In genomic region chr20:49185071-49185757, GRCh38 we compare ENCODE assay signal across 11 cellular contexts. TPM values are rescaled to one million over a fixed set of nuclear protein-coding genes. Genes with fewer than 3 reads are reported as not detected.
DNase-seq lines count a peak whose midpoint lies in the region; ATAC-seq and TF ChIP-seq lines count a peak whose summit lies in the region.
"Had no signal": no experiment of that assay in that cellular context is flagged by ENCODE, and none has a peak within 500 bp of the region (broad histone marks: within the 10 kb centered on the region; RNA-seq: fewer than 3 reads in every experiment).

No MANE protein-coding gene starts in this region.

- H3K9me3 Mint-ChIP-seq in activated naive CD8-positive, alpha-beta T cell (ENCODE audit: low read depth): no peaks in the 10 kb centered on the region
- no peaks in the 10 kb centered on the region for H3K9me3 Mint-ChIP-seq in mesothelial cell of epicardium
- H3K9me3 Mint-ChIP-seq: neural progenitor cell had no signal

- peak overlapping the region; percentile 62 for H3K27ac Mint-ChIP-seq in activated naive CD8-positive, alpha-beta T cell
- H3K27ac Mint-ChIP-seq in mesothelial cell of epicardium: peak overlapping the region; percentile 68
- H3K27ac Mint-ChIP-seq: neural progenitor cell had no signal

- H3K4me1 ChIP-seq in DND-41 (ENCODE audit: insufficient read depth, low read length) (peaks cover 51% of the 10 kb centered on the region), esophagus squamous epithelium (peaks cover 11 to 73% (median 19%) of the 10 kb centered on the region in 3 donors)

- H4K20me1 ChIP-seq in DND-41 (ENCODE audit: insufficient read depth, low read length): peaks cover 65% of the 10 kb centered on the region

- no peak overlapping the region for H3K27ac ChIP-seq in DND-41 (ENCODE audit: low read length)
- peak overlapping the region in 2 of 4 donors; percentile 95 for H3K27ac ChIP-seq in esophagus squamous epithelium
- H3K27ac ChIP-seq: neural progenitor cell had no signal

- H3K9me3 ChIP-seq in DND-41 (ENCODE audit: insufficient read depth, low read length, severe bottlenecking) (no peaks in the 10 kb centered on the region), esophagus squamous epithelium (no peaks in the 10 kb centered on the region)

- ATAC-seq in DND-41 (ENCODE audit: insufficient read depth, low read depth): no peak

- peak; percentile 51 for DNase-seq in ACHN
- no peak for DNase-seq in DND-41
- DNase-seq in mesothelial cell of epicardium (ENCODE audit: low spot score in 2 of 2, unreplicated experiment in 2 of 2): no peak
- DNase-seq in central memory CD4-positive, alpha-beta T cell: no peak
- DNase-seq in esophagus squamous epithelium (lab: John Stamatoyannopoulos, UW): no peak
- DNase-seq in LoVo (ENCODE audit: low spot score): no peak
- no peak for DNase-seq in hippocampal formation (lab: John Stamatoyannopoulos, UW)
- DNase-seq: NCI-H1436 treated with DMSO at 0.1 percent for 48 hours, T-helper 9 cell had no signal

- H2AFZ ChIP-seq in DND-41 (ENCODE audit: low read depth, low read length): no peak overlapping the region
- H2AFZ ChIP-seq: neural progenitor cell had no signal

- in situ Hi-C loops in ACHN (cut with HindIII; ENCODE audit: low pct_ligation_motif_present, low pct_unique_long_range_greater_than_20kb, low sequenced_read_pairs): no loop called here

- peak overlapping the region; percentile 88; the same call in 1 of the 2 replicates for H3K9ac ChIP-seq in DND-41 (ENCODE audit: low read depth, low read length)
- H3K9ac ChIP-seq: neural progenitor cell had no signal

- peak overlapping the region; percentile 97 for H3K4me3 Mint-ChIP-seq in activated naive CD8-positive, alpha-beta T cell
- no peak overlapping the region for H3K4me3 Mint-ChIP-seq in mesothelial cell of epicardium

- TF ChIP-seq POLR2A in esophagus squamous epithelium (IDR thresholded peaks at IDR 0.05): no peak

- intact Hi-C loops in esophagus squamous epithelium (cut with DNase I): no loop called here

- H3K79me2 ChIP-seq in DND-41 (ENCODE audit: insufficient read depth, low read length): peaks cover 78% of the 10 kb centered on the region

- 64 to 69% methylated on average over 6 of the region's 6 CpGs for WGBS in esophagus squamous epithelium, 2 donors

- H3K4me1 Mint-ChIP-seq in activated naive CD8-positive, alpha-beta T cell (ENCODE audit: low read depth): peaks cover 61% of the 10 kb centered on the region
- H3K4me1 Mint-ChIP-seq in mesothelial cell of epicardium: peaks cover 41% of the 10 kb centered on the region

- H3K4me2 ChIP-seq in DND-41 (ENCODE audit: insufficient read depth, low read length): peak overlapping the region; percentile 95

- H3K36me3 ChIP-seq in DND-41 (ENCODE audit: insufficient read depth, low read length) (peaks cover 10% of the 10 kb centered on the region), esophagus squamous epithelium (peaks cover 0 to 5% (median 0%) of the 10 kb centered on the region in 3 donors)
- H3K36me3 ChIP-seq: neural progenitor cell had no signal

- H3K36me3 Mint-ChIP-seq in activated naive CD8-positive, alpha-beta T cell: no peaks in the 10 kb centered on the region
- no peaks in the 10 kb centered on the region for H3K36me3 Mint-ChIP-seq in mesothelial cell of epicardium

- peaks cover 1% of the 10 kb centered on the region for H3K27me3 Mint-ChIP-seq in activated naive CD8-positive, alpha-beta T cell
- no peaks in the 10 kb centered on the region for H3K27me3 Mint-ChIP-seq in mesothelial cell of epicardium (ENCODE audit: low read depth)

- no peaks in the 10 kb centered on the region for H3K27me3 ChIP-seq in DND-41 (ENCODE audit: insufficient read depth, low read length, poor library complexity)
- H3K27me3 ChIP-seq in esophagus squamous epithelium: no peaks in the 10 kb centered on the region
- H3K27me3 ChIP-seq: neural progenitor cell had no signal

- no peak overlapping the region for H3K4me3 ChIP-seq in DND-41 (ENCODE audit: low read depth in 1 of 2, low read length in 2 of 2)
- H3K4me3 ChIP-seq in esophagus squamous epithelium: no peak overlapping the region
- H3K4me3 ChIP-seq: neural progenitor cell had no signal

- TF ChIP-seq CTCF in DND-41 (IDR thresholded peaks at IDR 0.05; ENCODE audit: borderline replicate concordance, extremely low read depth, low read length, poor library complexity, severe bottlenecking) (no peak), mesothelial cell of epicardium (IDR thresholded peaks at IDR 0.05; ENCODE audit: unreplicated experiment) (no peak), esophagus squamous epithelium (IDR thresholded peaks at IDR 0.05) (no peak)

RNA-seq across cellular contexts. Expression of gene STAU1, which starts 2.9 kb away (rescaled TPM):
- total RNA-seq in mesothelial cell of epicardium (70.8 to 72.8 TPM (median 71.4 TPM) in 3 replicates), esophagus squamous epithelium (10 to 100 TPM; 51.4 to 65.6 (median 58.7) TPM)

RNA-seq across cellular contexts. Expression of gene DDX27, which starts 34.0 kb away (rescaled TPM):
- total RNA-seq in mesothelial cell of epicardium (37.9 to 40.2 TPM (median 38.0 TPM) in 3 replicates), esophagus squamous epithelium (10 to 100 TPM; 19.8 to 35.7 (median 30.8) TPM)
